Comparison of ENCODE assay signal across 18 cellular contexts in the genomic region with DNA sequence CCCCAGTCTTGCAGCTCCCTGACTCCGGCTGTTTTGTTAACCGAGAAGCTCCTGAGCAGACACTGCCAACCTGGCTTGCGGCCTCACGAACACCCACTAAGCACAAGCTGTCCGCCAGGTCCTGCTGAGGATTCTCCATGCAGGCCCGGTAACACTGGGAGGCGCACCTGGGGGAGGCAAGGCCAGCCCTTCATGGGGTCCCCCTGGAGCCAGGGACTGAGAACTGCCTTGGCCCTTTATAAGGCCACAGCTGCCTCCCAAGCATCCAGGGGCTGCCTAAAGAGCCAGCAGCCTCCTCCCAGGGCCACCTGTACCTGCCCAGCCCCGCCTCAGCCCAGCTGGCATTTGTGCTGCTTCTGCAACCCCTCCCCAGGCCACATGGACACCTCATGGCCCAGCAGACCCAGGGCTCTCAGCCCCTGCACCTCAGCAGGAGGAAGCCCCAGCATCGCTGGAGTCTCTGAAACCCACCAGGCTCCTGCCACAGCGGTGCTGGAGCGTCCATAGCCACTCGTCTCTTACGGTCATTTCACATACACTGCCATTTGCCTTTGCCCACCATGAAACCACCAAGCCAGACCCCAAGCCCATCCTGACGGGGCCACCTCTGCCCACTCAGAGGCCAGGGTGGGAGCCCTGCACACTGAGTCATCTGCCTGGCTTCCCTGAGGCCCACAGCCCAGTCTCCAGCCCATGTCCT.
"Had no signal": no experiment of that assay in that cellular context is flagged by ENCODE, and none has a peak within 500 bp of the region (broad histone marks: within the 10 kb centered on the region; RNA-seq: fewer than 3 reads in every experiment).

No MANE protein-coding gene starts in this region.

- H3K27me3 ChIP-seq: ascending aorta, esophagus squamous epithelium, hepatocyte, uterus had no signal

- H3K4me3 ChIP-seq: ascending aorta, esophagus squamous epithelium, hepatocyte, smooth muscle cell, uterus had no signal

- H3K36me3 Mint-ChIP-seq: activated naive CD4-positive, alpha-beta T cell treated with anti-CD3 and anti-CD28 coated beads, Interleukin-2, amount 50 U/mL, for 24 hours had no signal

- H3K4me1 Mint-ChIP-seq: activated CD4-positive, alpha-beta T cell treated with anti-CD3 and anti-CD28 coated beads for 36 hours; naive thymus-derived CD4-positive, alpha-beta T cell had no signal

- H3K27me3 Mint-ChIP-seq: activated CD4-positive, alpha-beta T cell treated with anti-CD3 and anti-CD28 coated beads for 36 hours; activated CD8-positive, alpha-beta T cell treated with anti-CD3 and anti-CD28 coated beads for 36 hours; activated naive CD4-positive, alpha-beta T cell treated with anti-CD3 and anti-CD28 coated beads, Interleukin-2, amount 50 U/mL, for 24 hours; dendritic cell treated with granulocyte-macrophage colony-stimulating factor and Interleukin-4, amounts not matched to agents 40 ng/mL and 50 ng/mL, for 4 days; naive thymus-derived CD4-positive, alpha-beta T cell had no signal

- H3K27ac Mint-ChIP-seq: activated CD4-positive, alpha-beta T cell treated with anti-CD3 and anti-CD28 coated beads for 36 hours; activated CD8-positive, alpha-beta T cell treated with anti-CD3 and anti-CD28 coated beads for 36 hours; activated naive CD4-positive, alpha-beta T cell treated with anti-CD3 and anti-CD28 coated beads, Interleukin-2, amount 50 U/mL, for 24 hours; dendritic cell treated with granulocyte-macrophage colony-stimulating factor and Interleukin-4, amounts not matched to agents 40 ng/mL and 50 ng/mL, for 4 days had no signal

- DNase-seq: activated CD4-positive, alpha-beta T cell treated with anti-CD3 and anti-CD28 coated beads for 36 hours; activated CD8-positive, alpha-beta T cell treated with anti-CD3 and anti-CD28 coated beads for 36 hours; activated effector memory CD4-positive, alpha-beta T cell treated with Interleukin-2 at 50 U/mL for 16 hours; activated T-cell treated with anti-CD3 and anti-CD28 coated beads, Interleukin-2, amount 50 U/mL, for 4 hours; effector memory CD4-positive, alpha-beta T cell; esophagus squamous epithelium; mesendoderm; naive thymus-derived CD4-positive, alpha-beta T cell; stimulated activated naive CD4-positive, alpha-beta T cell; SW 1271; uterus had no signal

- H3K36me3 ChIP-seq: uterus had no signal

- H3K4me3 Mint-ChIP-seq: activated CD4-positive, alpha-beta T cell treated with anti-CD3 and anti-CD28 coated beads for 36 hours; activated CD8-positive, alpha-beta T cell treated with anti-CD3 and anti-CD28 coated beads for 36 hours; activated naive CD4-positive, alpha-beta T cell treated with anti-CD3 and anti-CD28 coated beads, Interleukin-2, amount 50 U/mL, for 24 hours; activated T-cell treated with anti-CD3 and anti-CD28 coated beads, Interleukin-2, amount 50 U/mL, for 4 hours; dendritic cell treated with granulocyte-macrophage colony-stimulating factor and Interleukin-4, amounts not matched to agents 40 ng/mL and 50 ng/mL, for 4 days; naive thymus-derived CD4-positive, alpha-beta T cell had no signal

- H3K27ac ChIP-seq: ascending aorta, esophagus squamous epithelium, hepatocyte, parathyroid adenoma, uterus had no signal

- H3K9me3 Mint-ChIP-seq: activated CD8-positive, alpha-beta T cell treated with anti-CD3 and anti-CD28 coated beads for 36 hours; activated naive CD4-positive, alpha-beta T cell treated with anti-CD3 and anti-CD28 coated beads, Interleukin-2, amount 50 U/mL, for 24 hours; activated T-cell treated with anti-CD3 and anti-CD28 coated beads, Interleukin-2, amount 50 U/mL, for 4 hours; dendritic cell treated with granulocyte-macrophage colony-stimulating factor and Interleukin-4, amounts not matched to agents 40 ng/mL and 50 ng/mL, for 4 days; naive thymus-derived CD4-positive, alpha-beta T cell had no signal

- H3K4me1 ChIP-seq: ascending aorta, esophagus squamous epithelium, parathyroid adenoma, uterus had no signal

- ATAC-seq: activated CD4-positive, alpha-beta T cell treated with anti-CD3 and anti-CD28 coated beads for 36 hours; activated CD8-positive, alpha-beta T cell treated with anti-CD3 and anti-CD28 coated beads for 36 hours; activated T-cell treated with anti-CD3 and anti-CD28 coated beads, Interleukin-2, amount 50 U/mL, for 4 hours; naive thymus-derived CD4-positive, alpha-beta T cell; sciatic nerve had no signal

- H3K9me3 ChIP-seq: ascending aorta, esophagus squamous epithelium, uterus had no signal
